Comparison of ENCODE assay signal across 16 cellular contexts in genomic region chr17:28758411-28759121, GRCh38. TPM values are rescaled to one million over a fixed set of nuclear protein-coding genes. Genes with fewer than 3 reads are reported as not detected.
DNase-seq lines count a peak whose midpoint lies in the region; ATAC-seq and TF ChIP-seq lines count a peak whose summit lies in the region.
"Had no signal": no experiment of that assay in that cellular context is flagged by ENCODE, and none has a peak within 500 bp of the region (broad histone marks: within the 10 kb centered on the region; RNA-seq: fewer than 3 reads in every experiment).

No MANE protein-coding gene starts in this region.

- peaks cover 12 to 34% (median 22%) of the 10 kb centered on the region in 6 donors for H3K4me1 ChIP-seq in spleen

- ATAC-seq in HG03196 (IDR thresholded peaks at IDR 0.05; ENCODE audit: unreplicated experiment), result no peak

- DNase-seq in activated effector memory CD4-positive, alpha-beta T cell treated with anti-CD3 and anti-CD28 coated beads, Interleukin-2, amount 50 U/mL, for 16 hours, result peak; percentile 60
- no peak for DNase-seq in activated effector memory CD4-positive, alpha-beta T cell treated with Interleukin-2 at 50 U/mL for 16 hours
- DNase-seq in mesenteric fat pad (ENCODE audit: low spot score), result peak; percentile 82
- DNase-seq in spleen, result peak; percentile 75
- DNase-seq in activated CD4-positive, CD25-positive, alpha-beta regulatory T cell treated with anti-CD3 and anti-CD28 coated beads, Interleukin-2, amount 50 U/mL, for 72 hours, result no peak
- DNase-seq in NCI-H1092 (lab: John Stamatoyannopoulos, UW), result no peak
- DNase-seq: AML-193, DMS79, HFFc6, KBM-7, NCI-H226, NCI-H526 treated with DMSO at 0.1 percent for 48 hours, OCI-M1 had no signal

- H3K27ac ChIP-seq in VCaP (peak overlapping the region; percentile 67), spleen (no peak overlapping the region)
- H3K27ac ChIP-seq: HL-60 had no signal

- intact Hi-C loops in spleen (cut with DNase I; ENCODE audit: low total_unique reads), result no loop called here

- no peak overlapping the region for H3K4me3 ChIP-seq in spleen

- WGBS in spleen, 5 donors, result 94 to 97% (median 97%) methylated on average over 25 to 32 of the region's 32 CpGs

- H3K9me3 ChIP-seq in spleen, result no peaks in the 10 kb centered on the region

- TF ChIP-seq CTCF in VCaP (conservative IDR thresholded peaks at IDR 0.05) (no peak), spleen (IDR thresholded peaks at IDR 0.05 in 8 of 11, conservative IDR thresholded peaks at IDR 0.05 in 3 of 11) (no peak)

- peaks cover 0 to 72% (median 20%) of the 10 kb centered on the region in 6 donors for H3K36me3 ChIP-seq in spleen

- no peaks in the 10 kb centered on the region for H3K27me3 ChIP-seq in spleen (replicated peaks in 1 of 7)

- no peak for TF ChIP-seq POLR2A in spleen (IDR thresholded peaks at IDR 0.05)

RNA-seq across cellular contexts. Expression of gene TRAF4, which starts 14.8 kb away (rescaled TPM):
- total RNA-seq in mesenteric fat pad, result 17.5 TPM
- 10 to 100 TPM; 19.8 to 75.5 (median 32.7) TPM for total RNA-seq in spleen
- polyA plus RNA-seq in spleen, result 10 to 100 TPM; 24.8 to 38.1 (median 35.6) TPM

RNA-seq across cellular contexts. Expression of gene NEK8, which starts 30.0 kb away (rescaled TPM):
- total RNA-seq in mesenteric fat pad (2.3 TPM), spleen (10 to 100 TPM in 6 of 7 donors, 1 to 10 TPM in 1; 8.9 to 17.6 (median 12.8) TPM)
- polyA plus RNA-seq in spleen, result 10 to 100 TPM in 1 of 3 donors, 1 to 10 TPM in 2; 7.3 to 14.3 (median 7.7) TPM

RNA-seq across cellular contexts. Expression of gene TLCD1, which starts 32.5 kb away (rescaled TPM):
- 3.4 TPM for total RNA-seq in mesenteric fat pad
- 1 to 10 TPM in 5 of 7 donors, under 1 TPM in 1, not detected in 1; 0.97 to 2.6 (median 2.0) TPM for total RNA-seq in spleen
- 1 to 10 TPM; 2.3 to 3.5 (median 2.4) TPM for polyA plus RNA-seq in spleen

RNA-seq across cellular contexts. Expression of gene RPL23A, which starts 38.8 kb away (rescaled TPM):
- total RNA-seq in mesenteric fat pad, result 1,078 TPM
- total RNA-seq in spleen, result 1,000 to 10,000 TPM in 4 of 7 donors, 100 to 1,000 TPM in 3; 571 to 2,010 (median 1,472) TPM
- 1,000 to 10,000 TPM; 2,562 to 3,144 (median 3,044) TPM for polyA plus RNA-seq in spleen

RNA-seq across cellular contexts. Expression of gene RAB34, which starts 40.9 kb away (rescaled TPM):
- total RNA-seq in mesenteric fat pad (43.3 TPM), spleen (100 to 1,000 TPM in 1 of 7 donors, 10 to 100 TPM in 6; 31.4 to 111 (median 49.4) TPM)
- polyA plus RNA-seq in spleen, result 10 to 100 TPM; 45.6 to 59.5 (median 56.6) TPM

Comparison
In these comparisons a context has a peak if more than half of its experiments do, and no peak if none do; other contexts are left out.
1. DNase-seq: peak in activated effector memory CD4-positive, alpha-beta T cell treated with anti-CD3 and anti-CD28 coated beads, Interleukin-2, amount 50 U/mL, for 16 hours (single experiment), mesenteric fat pad (single experiment) and spleen (single experiment); none in activated effector memory CD4-positive, alpha-beta T cell treated with Interleukin-2 at 50 U/mL for 16 hours (single experiment), activated CD4-positive, CD25-positive, alpha-beta regulatory T cell treated with anti-CD3 and anti-CD28 coated beads, Interleukin-2, amount 50 U/mL, for 72 hours (single experiment) and NCI-H1092 (single experiment).